Comparison of ENCODE assay signal across 9 cellular contexts in the genomic region with DNA sequence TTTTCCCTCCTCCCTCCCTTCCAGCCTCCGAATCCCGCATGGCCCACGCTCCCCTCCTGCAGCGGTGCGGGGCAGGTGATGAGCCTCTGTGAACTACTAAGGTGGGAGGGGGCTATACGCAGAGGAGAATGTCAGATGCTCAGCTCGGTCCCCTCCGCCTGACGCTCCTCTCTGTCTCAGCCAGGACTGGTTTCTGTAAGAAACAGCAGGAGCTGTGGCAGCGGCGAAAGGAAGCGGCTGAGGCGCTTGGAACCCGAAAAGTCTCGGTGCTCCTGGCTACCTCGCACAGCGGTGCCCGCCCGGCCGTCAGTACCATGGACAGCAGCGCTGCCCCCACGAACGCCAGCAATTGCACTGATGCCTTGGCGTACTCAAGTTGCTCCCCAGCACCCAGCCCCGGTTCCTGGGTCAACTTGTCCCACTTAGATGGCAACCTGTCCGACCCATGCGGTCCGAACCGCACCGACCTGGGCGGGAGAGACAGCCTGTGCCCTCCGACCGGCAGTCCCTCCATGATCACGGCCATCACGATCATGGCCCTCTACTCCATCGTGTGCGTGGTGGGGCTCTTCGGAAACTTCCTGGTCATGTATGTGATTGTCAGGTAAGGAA. TPM values are rescaled to one million over a fixed set of nuclear protein-coding genes. Genes with fewer than 3 reads are reported as not detected.
DNase-seq lines count a peak whose midpoint lies in the region; ATAC-seq and TF ChIP-seq lines count a peak whose summit lies in the region.
"Had no signal": no experiment of that assay in that cellular context is flagged by ENCODE, and none has a peak within 500 bp of the region (broad histone marks: within the 10 kb centered on the region; RNA-seq: fewer than 3 reads in every experiment).

A gene (plus strand): TSS at position 10 of the 612 bp plus-strand sequence. CDS start 305 bp downstream, at position 315.

- no peaks in the 10 kb centered on the region for H3K79me2 ChIP-seq in osteoblast (ENCODE audit: insufficient read depth, low read length)

- no peaks in the 10 kb centered on the region for H3K9me3 ChIP-seq in iPS DF 6.9 (ENCODE audit: control insufficient read depth, insufficient read depth, low read length)
- H3K9me3 ChIP-seq in osteoblast (ENCODE audit: low read depth, low read length): no peaks in the 10 kb centered on the region
- H3K9me3 ChIP-seq: ovary had no signal

- no peaks in the 10 kb centered on the region for H3K9me3 Mint-ChIP-seq in activated T-helper 1 cell treated with anti-CD3 and anti-CD28 coated beads, Interleukin-12 subunit alpha, Interleukin-12 subunit beta, Interleukin-2, Interleukin-4 antibody, amounts not matched to agents 30 ng/mL and 10 ng/mL and 1 ng/mL, durations not matched to agents 14 hours and 24 hours and 36 hours

- H3K27ac ChIP-seq in iPS DF 6.9 (ENCODE audit: low read length) (no peak within 1 kb of the TSS), osteoblast (ENCODE audit: low read depth, low read length) (no peak within 1 kb of the TSS)
- H3K27ac ChIP-seq: ovary had no signal

- H3K36me3 ChIP-seq in iPS DF 6.9 (ENCODE audit: control insufficient read depth, insufficient read depth, low read length) (no peaks in the 10 kb centered on the region), osteoblast (ENCODE audit: insufficient read depth, low read length) (no peaks in the 10 kb centered on the region)
- H3K36me3 ChIP-seq: ovary had no signal

- TF ChIP-seq CTCF in osteoblast (IDR thresholded peaks at IDR 0.05; ENCODE audit: extremely low read depth, low read depth, low read length): no peak

- no CpG with 5 or more reads among the region's 38 CpGs for WGBS in iPS DF 6.9 (ENCODE audit: insufficient coverage, insufficient read length)

- peak; percentile 22 for DNase-seq in AG08396 (ENCODE audit: low spot score)
- peak; percentile 73 for DNase-seq in HEK293T (ENCODE audit: extremely low spot score)
- peak; percentile 3 for DNase-seq in activated T-helper 1 cell treated with anti-CD3 and anti-CD28 coated beads, Interleukin-12 subunit alpha, Interleukin-12 subunit beta, Interleukin-2, Interleukin-4 antibody, amounts not matched to agents 30 ng/mL and 10 ng/mL and 1 ng/mL, durations not matched to agents 14 hours and 24 hours and 36 hours (ENCODE audit: low spot score)
- DNase-seq in iPS DF 6.9 (ENCODE audit: low read depth, low spot score): peak; percentile 68
- DNase-seq in stimulated activated CD8-positive, alpha-beta memory T cell treated with anti-CD3 and anti-CD28 coated beads, Interleukin-15, amount 100 ng/mL, for 1 hour (ENCODE audit: low read depth): peak; percentile 1
- no peak for DNase-seq in osteoblast (ENCODE audit: insufficient read length, low spot score, missing footprints)
- DNase-seq in amniotic stem cell (lab: John Stamatoyannopoulos, UW): no peak

- POLR2A ChIA-PET in HEK293T (lab: Yijun Ruan, JAX): no interaction called here

- CTCF ChIA-PET in HEK293T (lab: Yijun Ruan, JAX): no interaction called here

- no peaks in the 10 kb centered on the region for H4K20me1 ChIP-seq in osteoblast (ENCODE audit: insufficient read depth, low read length)

- H3K27me3 Mint-ChIP-seq in activated T-helper 1 cell treated with anti-CD3 and anti-CD28 coated beads, Interleukin-12 subunit alpha, Interleukin-12 subunit beta, Interleukin-2, Interleukin-4 antibody, amounts not matched to agents 30 ng/mL and 10 ng/mL and 1 ng/mL, durations not matched to agents 14 hours and 24 hours and 36 hours (ENCODE audit: insufficient read depth): peaks cover 2% of the 10 kb centered on the region

- H3K27me3 ChIP-seq in iPS DF 6.9 (ENCODE audit: control insufficient read depth, insufficient read depth, low read length) (no peaks in the 10 kb centered on the region; the same call in 1 of the 2 replicates), osteoblast (ENCODE audit: insufficient read depth, low read length) (no peaks in the 10 kb centered on the region)
- H3K27me3 ChIP-seq: ovary had no signal

- H2AFZ ChIP-seq in osteoblast (ENCODE audit: low read length): no peak within 1 kb of the TSS

- no peak within 1 kb of the TSS for H3K4me2 ChIP-seq in osteoblast (ENCODE audit: insufficient read depth, low read length)

- no peak within 1 kb of the TSS for H3K27ac Mint-ChIP-seq in activated T-helper 1 cell treated with anti-CD3 and anti-CD28 coated beads, Interleukin-12 subunit alpha, Interleukin-12 subunit beta, Interleukin-2, Interleukin-4 antibody, amounts not matched to agents 30 ng/mL and 10 ng/mL and 1 ng/mL, durations not matched to agents 14 hours and 24 hours and 36 hours

- ATAC-seq in HG02623 (IDR thresholded peaks at IDR 0.05; ENCODE audit: unreplicated experiment): no peak

- H3K4me1 ChIP-seq in iPS DF 6.9 (ENCODE audit: control insufficient read depth, insufficient read depth, low read length) (no peaks in the 10 kb centered on the region), osteoblast (ENCODE audit: insufficient read depth, low read length) (no peaks in the 10 kb centered on the region)

- no peaks in the 10 kb centered on the region for H3K36me3 Mint-ChIP-seq in activated T-helper 1 cell treated with anti-CD3 and anti-CD28 coated beads, Interleukin-12 subunit alpha, Interleukin-12 subunit beta, Interleukin-2, Interleukin-4 antibody, amounts not matched to agents 30 ng/mL and 10 ng/mL and 1 ng/mL, durations not matched to agents 14 hours and 24 hours and 36 hours (ENCODE audit: low read depth)

- H3K4me1 Mint-ChIP-seq in activated T-helper 1 cell treated with anti-CD3 and anti-CD28 coated beads, Interleukin-12 subunit alpha, Interleukin-12 subunit beta, Interleukin-2, Interleukin-4 antibody, amounts not matched to agents 30 ng/mL and 10 ng/mL and 1 ng/mL, durations not matched to agents 14 hours and 24 hours and 36 hours (ENCODE audit: low read depth): no peaks in the 10 kb centered on the region

- intact Hi-C loops in activated T-helper 1 cell treated with anti-CD3 and anti-CD28 coated beads, Interleukin-12 subunit alpha, Interleukin-12 subunit beta, Interleukin-2, Interleukin-4 antibody, amounts not matched to agents 30 ng/mL and 10 ng/mL and 1 ng/mL, durations not matched to agents 14 hours and 24 hours and 36 hours (cut with micrococcal nuclease): no loop called here

- H3K4me3 Mint-ChIP-seq in activated T-helper 1 cell treated with anti-CD3 and anti-CD28 coated beads, Interleukin-12 subunit alpha, Interleukin-12 subunit beta, Interleukin-2, Interleukin-4 antibody, amounts not matched to agents 30 ng/mL and 10 ng/mL and 1 ng/mL, durations not matched to agents 14 hours and 24 hours and 36 hours: no peak within 1 kb of the TSS

- peak within 1 kb of the TSS; percentile 62; the same call in 1 of the 2 replicates for H3K4me3 ChIP-seq in iPS DF 6.9 (ENCODE audit: low read length)
- no peak within 1 kb of the TSS for H3K4me3 ChIP-seq in osteoblast (ENCODE audit: insufficient read depth, low read length)
- H3K4me3 ChIP-seq: ovary had no signal

TF ChIP-seq in HEK293T, 16 proteins besides CTCF, POLR2A, EP300 and RAD21:
- TF ChIP-seq SP1 (IDR thresholded peaks at IDR 0.05) (no peak), FOXK2 (IDR thresholded peaks at IDR 0.05) (no peak), CTBP1 (IDR thresholded peaks at IDR 0.05; ENCODE audit: borderline replicate concordance) (no peak), NFRKB (IDR thresholded peaks at IDR 0.05) (no peak), L3MBTL2 (conservative IDR thresholded peaks at IDR 0.05) (no peak), ARNT (IDR thresholded peaks at IDR 0.05) (no peak), LEF1 (IDR thresholded peaks at IDR 0.05; ENCODE audit: borderline replicate concordance) (no peak), ELF4 (IDR thresholded peaks at IDR 0.05) (no peak), HDGF (IDR thresholded peaks at IDR 0.05; ENCODE audit: borderline replicate concordance) (no peak), SUZ12 (IDR thresholded peaks at IDR 0.05) (no peak)
TF ChIP-seq in HEK293T: peak in this region for 0.

RNA-seq across cellular contexts. Expression of the gene that starts here (rescaled TPM):
- not detected in 2 replicates for total RNA-seq in activated T-helper 1 cell treated with anti-CD3 and anti-CD28 coated beads, Interleukin-12 subunit alpha, Interleukin-12 subunit beta, Interleukin-2, Interleukin-4 antibody, amounts not matched to agents 30 ng/mL and 10 ng/mL and 1 ng/mL, durations not matched to agents 14 hours and 24 hours and 36 hours
- not detected in 2 replicates for total RNA-seq in osteoblast
- total RNA-seq: ovary had no signal

Comparison
In these comparisons a context has a peak if more than half of its experiments do, and no peak if none do; other contexts are left out.
1. Peak in DNase-seq in activated T-helper 1 cell treated with anti-CD3 and anti-CD28 coated beads, Interleukin-12 subunit alpha, Interleukin-12 subunit beta, Interleukin-2, Interleukin-4 antibody, amounts not matched to agents 30 ng/mL and 10 ng/mL and 1 ng/mL, durations not matched to agents 14 hours and 24 hours and 36 hours; RNA of the gene not detected or under 1 TPM.
2. DNase-seq: peak in AG08396 (single experiment), HEK293T (single experiment), iPS DF 6.9 (single experiment) and stimulated activated CD8-positive, alpha-beta memory T cell treated with anti-CD3 and anti-CD28 coated beads, Interleukin-15, amount 100 ng/mL, for 1 hour (single experiment); none in osteoblast (single experiment) and amniotic stem cell (single experiment).